Comparison of ENCODE assay signal across 34 cellular contexts in the genomic region with DNA sequence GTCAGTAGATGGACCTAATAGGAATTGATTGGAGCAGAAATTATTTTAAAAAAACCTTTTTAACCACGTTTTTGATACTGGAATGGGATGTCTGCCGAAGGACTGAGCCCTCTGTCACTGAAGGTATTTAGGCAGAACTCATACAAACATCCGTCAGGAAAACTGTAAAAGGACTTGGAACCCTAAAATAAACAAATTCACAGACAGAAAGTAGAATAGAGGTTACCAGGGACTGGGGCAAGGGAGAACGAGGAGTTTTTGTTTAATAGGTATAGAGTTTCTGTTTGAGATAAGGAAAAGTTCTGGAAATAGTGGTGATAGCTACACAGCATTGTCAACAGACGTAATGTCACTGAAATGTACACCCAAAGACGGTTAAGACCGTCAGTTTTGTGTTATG.
"Had no signal": no experiment of that assay in that cellular context is flagged by ENCODE, and none has a peak within 500 bp of the region (broad histone marks: within the 10 kb centered on the region; RNA-seq: fewer than 3 reads in every experiment).

No MANE protein-coding gene starts in this region.

- H3K9me3 ChIP-seq: ascending aorta, body of pancreas, breast epithelium had no signal

- H3K4me1 Mint-ChIP-seq: activated B cell treated with CpG ODN at 0.5 μM for 24 hours; activated naive CD4-positive, alpha-beta T cell treated with anti-CD3 and anti-CD28 coated beads, Interleukin-2, amount 10 ng/mL, durations not matched to agents 7 days and 5 days; activated naive CD4-positive, alpha-beta T cell treated with anti-CD3 and anti-CD28 coated beads, Interleukin-2, amount 50 U/mL, for 24 hours; activated naive CD8-positive, alpha-beta T cell treated with anti-CD3 and anti-CD28 coated beads, Interleukin-2, amount 50 U/mL, for 24 hours had no signal

- H3K4me3 ChIP-seq: ascending aorta, body of pancreas, breast epithelium had no signal

- H3K36me3 Mint-ChIP-seq: activated CD4-positive, alpha-beta memory T cell treated with anti-CD3 and anti-CD28 coated beads for 36 hours; activated naive CD4-positive, alpha-beta T cell treated with anti-CD3 and anti-CD28 coated beads, Interleukin-2, amount 50 U/mL, for 24 hours; activated naive CD8-positive, alpha-beta T cell; activated naive CD8-positive, alpha-beta T cell treated with anti-CD3 and anti-CD28 coated beads, Interleukin-2, amount 10 ng/mL, durations not matched to agents 7 days and 5 days had no signal

- DNase-seq: activated B cell treated with CpG ODN at 0.5 μM for 24 hours; activated CD4-positive, alpha-beta memory T cell treated with anti-CD3 and anti-CD28 coated beads for 36 hours; activated CD4-positive, alpha-beta T cell treated with anti-CD3 and anti-CD28 coated beads for 4 hours; activated CD4-positive, alpha-beta T cell treated with anti-CD3 and anti-CD28 coated beads, Interleukin-2, amount 10 ng/mL, durations not matched to agents 24 days and 14 days; activated CD4-positive, alpha-beta T cell treated with anti-CD3 and anti-CD28 coated beads, Interleukin-2, amount 50 U/mL, for 1 hour; activated CD4-positive, alpha-beta T cell treated with anti-CD3 and anti-CD28 coated beads, Interleukin-2, amount 50 U/mL, for 4 hours; activated CD4-positive, CD25-positive, alpha-beta regulatory T cell treated with anti-CD3 and anti-CD28 coated beads, Interleukin-2, amount 50 U/mL, for 72 hours; activated CD8-positive, alpha-beta memory T cell treated with anti-CD3 and anti-CD28 coated beads, Interleukin-2, amount 50 U/mL, for 48 hours; activated CD8-positive, alpha-beta T cell treated with anti-CD3 and anti-CD28 coated beads for 36 hours; activated effector memory CD4-positive, alpha-beta T cell treated with Interleukin-2 at 50 U/mL for 16 hours; activated gamma-delta T cell; activated naive CD4-positive, alpha-beta T cell treated with anti-CD3 and anti-CD28 coated beads, Interleukin-2, amount 10 ng/mL, durations not matched to agents 7 days and 5 days; activated naive CD4-positive, alpha-beta T cell treated with Interleukin-2 at 50 U/mL for 16 hours; activated naive CD8-positive, alpha-beta T cell treated with anti-CD3 and anti-CD28 coated beads, Interleukin-2, amount 10 ng/mL, durations not matched to agents 7 days and 5 days; activated naive CD8-positive, alpha-beta T cell treated with anti-CD3 and anti-CD28 coated beads, Interleukin-2, amount 50 U/mL, for 24 hours; activated T-cell treated with anti-CD3 and anti-CD28 coated beads, Interleukin-2, amount 50 U/mL, for 24 hours; activated T-cell treated with anti-CD3 and anti-CD28 coated beads, Interleukin-2, amount 50 U/mL, for 48 hours; amygdala; anterior cingulate cortex; body of pancreas; brain microvascular endothelial cell; central memory CD4-positive, alpha-beta T cell; T-helper 1 cell; T-helper 2 cell; T-helper 9 cell had no signal

- H3K27ac Mint-ChIP-seq: activated B cell treated with CpG ODN at 0.5 μM for 24 hours; activated CD4-positive, alpha-beta memory T cell treated with anti-CD3 and anti-CD28 coated beads for 36 hours; activated CD4-positive, alpha-beta T cell treated with anti-CD3 and anti-CD28 coated beads, Interleukin-2, amount 10 ng/mL, durations not matched to agents 24 days and 14 days; activated CD8-positive, alpha-beta T cell treated with anti-CD3 and anti-CD28 coated beads for 36 hours; activated naive CD4-positive, alpha-beta T cell treated with anti-CD3 and anti-CD28 coated beads, Interleukin-2, amount 10 ng/mL, durations not matched to agents 7 days and 5 days; activated naive CD4-positive, alpha-beta T cell treated with anti-CD3 and anti-CD28 coated beads, Interleukin-2, amount 50 U/mL, for 24 hours; activated naive CD8-positive, alpha-beta T cell; activated naive CD8-positive, alpha-beta T cell treated with anti-CD3 and anti-CD28 coated beads, Interleukin-2, amount 10 ng/mL, durations not matched to agents 7 days and 5 days; activated naive CD8-positive, alpha-beta T cell treated with anti-CD3 and anti-CD28 coated beads, Interleukin-2, amount 50 U/mL, for 24 hours; activated T-cell treated with anti-CD3 and anti-CD28 coated beads, Interleukin-2, amount 50 U/mL, for 24 hours; activated T-helper 2 cell treated with anti-CD3 and anti-CD28 coated beads, Interferon-gamma antibody, Interleukin-2, Interleukin-4, amounts not matched to agents 10 μg/mL and 5 μg/mL and 100 μg/mL, durations not matched to agents 14 hours and 24 hours and 36 hours; T-helper 1 cell treated with Interleukin-12 subunit alpha and Interleukin-12 subunit beta and Interleukin-4 antibody, amounts not matched to agents 30 μg/mL and 1 μg/mL, for 36 hours; T-helper 2 cell treated with Interferon-gamma antibody and Interleukin-4, amounts not matched to agents 5 μg/mL and 100 μg/mL, for 36 hours had no signal

- H3K27me3 ChIP-seq: ascending aorta, body of pancreas, brain microvascular endothelial cell had no signal

- FAIRE-seq: TTC549 had no signal

- ATAC-seq: activated CD8-positive, alpha-beta T cell treated with anti-CD3 and anti-CD28 coated beads for 36 hours; activated naive CD8-positive, alpha-beta T cell treated with anti-CD3 and anti-CD28 coated beads, Interleukin-2, amount 50 U/mL, for 24 hours; body of pancreas had no signal

- H3K4me1 ChIP-seq: ascending aorta, body of pancreas, breast epithelium had no signal

- H3K4me3 Mint-ChIP-seq: activated B cell treated with CpG ODN at 0.5 μM for 24 hours; activated CD4-positive, alpha-beta memory T cell treated with anti-CD3 and anti-CD28 coated beads for 36 hours; activated CD4-positive, alpha-beta T cell treated with anti-CD3 and anti-CD28 coated beads, Interleukin-2, amount 10 ng/mL, durations not matched to agents 24 days and 14 days; activated CD8-positive, alpha-beta T cell treated with anti-CD3 and anti-CD28 coated beads for 36 hours; activated naive CD4-positive, alpha-beta T cell treated with anti-CD3 and anti-CD28 coated beads, Interleukin-2, amount 10 ng/mL, durations not matched to agents 7 days and 5 days; activated naive CD4-positive, alpha-beta T cell treated with anti-CD3 and anti-CD28 coated beads, Interleukin-2, amount 50 U/mL, for 24 hours; activated naive CD8-positive, alpha-beta T cell; activated naive CD8-positive, alpha-beta T cell treated with anti-CD3 and anti-CD28 coated beads, Interleukin-2, amount 10 ng/mL, durations not matched to agents 7 days and 5 days; activated naive CD8-positive, alpha-beta T cell treated with anti-CD3 and anti-CD28 coated beads, Interleukin-2, amount 50 U/mL, for 24 hours; activated T-cell treated with anti-CD3 and anti-CD28 coated beads, Interleukin-2, amount 50 U/mL, for 24 hours; T-helper 1 cell treated with Interleukin-12 subunit alpha and Interleukin-12 subunit beta and Interleukin-4 antibody, amounts not matched to agents 30 μg/mL and 1 μg/mL, for 36 hours; T-helper 2 cell treated with Interferon-gamma antibody and Interleukin-4, amounts not matched to agents 5 μg/mL and 100 μg/mL, for 36 hours had no signal

- H3K9me3 Mint-ChIP-seq: activated B cell treated with CpG ODN at 0.5 μM for 24 hours; activated CD4-positive, alpha-beta memory T cell treated with anti-CD3 and anti-CD28 coated beads for 36 hours; activated CD4-positive, alpha-beta T cell treated with anti-CD3 and anti-CD28 coated beads, Interleukin-2, amount 10 ng/mL, durations not matched to agents 24 days and 14 days; activated CD8-positive, alpha-beta T cell treated with anti-CD3 and anti-CD28 coated beads for 36 hours; activated naive CD4-positive, alpha-beta T cell treated with anti-CD3 and anti-CD28 coated beads, Interleukin-2, amount 10 ng/mL, durations not matched to agents 7 days and 5 days; activated naive CD4-positive, alpha-beta T cell treated with anti-CD3 and anti-CD28 coated beads, Interleukin-2, amount 50 U/mL, for 24 hours; activated naive CD8-positive, alpha-beta T cell treated with anti-CD3 and anti-CD28 coated beads, Interleukin-2, amount 10 ng/mL, durations not matched to agents 7 days and 5 days; activated naive CD8-positive, alpha-beta T cell treated with anti-CD3 and anti-CD28 coated beads, Interleukin-2, amount 50 U/mL, for 24 hours; activated T-cell treated with anti-CD3 and anti-CD28 coated beads, Interleukin-2, amount 50 U/mL, for 24 hours; activated T-helper 2 cell treated with anti-CD3 and anti-CD28 coated beads, Interferon-gamma antibody, Interleukin-2, Interleukin-4, amounts not matched to agents 10 μg/mL and 5 μg/mL and 100 μg/mL, durations not matched to agents 14 hours and 24 hours and 36 hours; T-helper 1 cell treated with Interleukin-12 subunit alpha and Interleukin-12 subunit beta and Interleukin-4 antibody, amounts not matched to agents 30 μg/mL and 1 μg/mL, for 36 hours; T-helper 2 cell treated with Interferon-gamma antibody and Interleukin-4, amounts not matched to agents 5 μg/mL and 100 μg/mL, for 36 hours had no signal

- H3K27ac ChIP-seq: ascending aorta, body of pancreas, brain microvascular endothelial cell, breast epithelium, VCaP had no signal

- H3K36me3 ChIP-seq: ascending aorta, brain microvascular endothelial cell, breast epithelium had no signal

- H3K27me3 Mint-ChIP-seq: activated B cell treated with CpG ODN at 0.5 μM for 24 hours; activated CD4-positive, alpha-beta memory T cell treated with anti-CD3 and anti-CD28 coated beads for 36 hours; activated CD4-positive, alpha-beta T cell treated with anti-CD3 and anti-CD28 coated beads, Interleukin-2, amount 10 ng/mL, durations not matched to agents 24 days and 14 days; activated CD8-positive, alpha-beta T cell treated with anti-CD3 and anti-CD28 coated beads for 36 hours; activated naive CD4-positive, alpha-beta T cell treated with anti-CD3 and anti-CD28 coated beads, Interleukin-2, amount 50 U/mL, for 24 hours; activated naive CD8-positive, alpha-beta T cell; activated naive CD8-positive, alpha-beta T cell treated with anti-CD3 and anti-CD28 coated beads, Interleukin-2, amount 50 U/mL, for 24 hours had no signal
